ENCODE assay signal across 8 cellular contexts in genomic region chr15:77993970-77994693, GRCh38.
DNase-seq lines count a peak whose midpoint lies in the region; ATAC-seq and TF ChIP-seq lines count a peak whose summit lies in the region.
"Not testable (repeated sequence)": the region's sequence is repeated elsewhere in the genome, so short reads cannot be mapped to it uniquely, and the experiment has no call there.

No MANE protein-coding gene starts in this region.

- not testable (repeated sequence) for H3K4me3 ChIP-seq in GM06990 (replicated peaks; ENCODE audit: low read depth, low read length); astrocyte of the cerebellum (ENCODE audit: low read depth, low read length); upper lobe of left lung

- H3K27ac ChIP-seq in RWPE1, result peak overlapping the region; percentile 95
- peak overlapping the region; percentile 65 to 81 (median 75) for H3K27ac ChIP-seq in upper lobe of left lung

- not testable (repeated sequence) for TF ChIP-seq CTCF in GM06990 (IDR thresholded peaks at IDR 0.05; ENCODE audit: insufficient read depth, low read length, poor library complexity, severe bottlenecking); RWPE1 (conservative IDR thresholded peaks at IDR 0.05; ENCODE audit: low read depth); astrocyte of the cerebellum (IDR thresholded peaks at IDR 0.05; ENCODE audit: low read depth, low read length, missing control alignments); upper lobe of left lung (IDR thresholded peaks at IDR 0.05)

- H3K36me3 ChIP-seq in GM06990 (ENCODE audit: control insufficient read depth, insufficient read depth, low read length), result not testable (repeated sequence)
- H3K36me3 ChIP-seq in upper lobe of left lung, result peaks cover 4 to 41% (median 21%) of the 10 kb centered on the region in 4 donors

- POLR2A ChIA-PET in RWPE1 (lab: Yijun Ruan, JAX; ENCODE audit: low non-redundant PET), result not testable (repeated sequence)

- H3K27me3 ChIP-seq in GM06990 (replicated peaks; ENCODE audit: control insufficient read depth, insufficient read depth, low read length); upper lobe of left lung: not testable (repeated sequence)

- H3K9me3 ChIP-seq in upper lobe of left lung, result not testable (repeated sequence)

- peak; percentile 79 for DNase-seq in GM06990 (ENCODE audit: extremely low read depth, insufficient read length)
- DNase-seq in RWPE1 (ENCODE audit: low spot score), result peak; percentile 89
- peak; percentile 28 for DNase-seq in astrocyte of the cerebellum (ENCODE audit: low read depth)
- DNase-seq in head of caudate nucleus, result peak in 37 of 42 donors; percentile 26 to 80 (median 55)
- DNase-seq in nucleus accumbens (lab: John Stamatoyannopoulos, UW), result peak in 38 of 56 donors; percentile 19 to 84 (median 45)
- peak in 1 of 2 donors; percentile 52 for DNase-seq in upper lobe of left lung

- intact Hi-C loops in head of caudate nucleus (cut with DNase I), result not testable (repeated sequence)

- CTCF ChIA-PET in RWPE1 (lab: Yijun Ruan, JAX), result not testable (repeated sequence)

- 65 to 70% methylated on average over 4 to 17 of the region's 18 CpGs for WGBS in upper lobe of left lung, 2 donors

- TF ChIP-seq POLR2A in upper lobe of left lung (IDR thresholded peaks at IDR 0.05), result not testable (repeated sequence)

- not testable (repeated sequence) for TF ChIP-seq EP300 in upper lobe of left lung (IDR thresholded peaks at IDR 0.05)

- ATAC-seq in GM21619 (IDR thresholded peaks at IDR 0.05; ENCODE audit: unreplicated experiment) (peak; percentile 81), HG03469 (IDR thresholded peaks at IDR 0.05; ENCODE audit: unreplicated experiment) (peak; percentile 52), upper lobe of left lung (ENCODE audit: low FRiP score in 2 of 2) (peak; percentile 59 to 83)

- in situ Hi-C loops in astrocyte of the cerebellum (cut with HindIII; ENCODE audit: low sequenced_read_pairs), result not testable (repeated sequence)

- H3K4me1 ChIP-seq in upper lobe of left lung, result peaks cover 21 to 35% (median 30%) of the 10 kb centered on the region in 4 donors
